ENCODE assay signal across 19 cellular contexts in the genomic region with DNA sequence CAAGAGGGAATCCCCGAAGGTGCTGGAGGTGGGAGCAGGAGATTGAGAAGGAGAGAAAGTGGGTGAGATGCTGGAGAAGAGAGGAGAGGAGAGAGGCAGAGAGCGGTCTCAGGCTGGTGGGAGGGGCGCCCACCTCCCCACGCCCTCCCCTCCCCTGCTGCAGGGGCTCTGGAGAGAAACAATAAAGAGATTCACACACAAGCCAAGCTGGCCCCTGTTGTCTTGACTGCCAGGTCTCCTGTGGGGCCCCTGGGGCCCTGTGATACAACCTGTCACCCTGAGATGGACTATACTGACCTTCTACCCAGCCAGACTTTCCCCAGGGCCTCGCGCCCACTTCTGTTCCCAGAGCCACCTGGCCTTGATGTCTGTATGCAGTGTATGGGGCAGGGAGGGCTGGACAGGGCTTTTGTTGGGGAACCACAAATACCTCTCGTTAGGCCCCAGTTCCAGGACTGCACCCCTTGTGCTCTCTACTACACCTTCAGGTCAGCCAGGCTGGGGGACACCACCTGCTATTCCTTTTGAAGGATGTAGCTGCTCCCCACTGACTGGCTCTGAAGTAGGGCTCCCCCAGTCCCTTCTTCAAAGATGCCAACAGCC. TPM values are rescaled to one million over a fixed set of nuclear protein-coding genes. Genes with fewer than 3 reads are reported as not detected.
A peak's percentile ranks its signal among the peaks of the same experiment; 100 is the strongest.
DNase-seq lines count a peak whose midpoint lies in the region; ATAC-seq and TF ChIP-seq lines count a peak whose summit lies in the region.
"Had no signal": no experiment of that assay in that cellular context is flagged by ENCODE, and none has a peak within 500 bp of the region (broad histone marks: within the 10 kb centered on the region; RNA-seq: fewer than 3 reads in every experiment).

No MANE protein-coding gene starts in this region.

- no peak for TF ChIP-seq POLR2A in sigmoid colon (IDR thresholded peaks at IDR 0.05)

- H3K9me3 Mint-ChIP-seq in stimulated activated naive CD8-positive, alpha-beta T cell treated with anti-CD3 and anti-CD28 coated beads, Interleukin-15, amount 100 ng/mL, for 72 hours, result no peaks in the 10 kb centered on the region
- no peaks in the 10 kb centered on the region for H3K9me3 Mint-ChIP-seq in HFFc6
- H3K9me3 Mint-ChIP-seq: CD8-positive, alpha-beta memory T cell had no signal

- H3K9me3 ChIP-seq in sigmoid colon, result no peaks in the 10 kb centered on the region

- peak overlapping the region in 1 of 4 donors; percentile 90 for H3K4me3 ChIP-seq in sigmoid colon
- H3K4me3 ChIP-seq: PC-9 had no signal

- peaks cover 0 to 46% (median 19%) of the 10 kb centered on the region in 4 donors for H3K4me1 ChIP-seq in sigmoid colon

- H3K27ac Mint-ChIP-seq in stimulated activated naive CD8-positive, alpha-beta T cell treated with anti-CD3 and anti-CD28 coated beads, Interleukin-15, amount 100 ng/mL, for 72 hours, result no peak overlapping the region
- no peak overlapping the region for H3K27ac Mint-ChIP-seq in HFFc6
- H3K27ac Mint-ChIP-seq: CD8-positive, alpha-beta memory T cell had no signal

- WGBS in sigmoid colon, 2 donors, result 86 to 88% methylated on average over 7 of the region's 7 CpGs

- no peaks in the 10 kb centered on the region for H3K27me3 ChIP-seq in sigmoid colon

- peak overlapping the region; percentile 94 to 99 (median 98) for H3K27ac ChIP-seq in sigmoid colon
- H3K27ac ChIP-seq: KMS-11, PC-9 had no signal

- TF ChIP-seq EP300 in sigmoid colon (IDR thresholded peaks at IDR 0.05), result no peak

- no peak overlapping the region for H3K4me3 Mint-ChIP-seq in stimulated activated naive CD8-positive, alpha-beta T cell treated with anti-CD3 and anti-CD28 coated beads, Interleukin-15, amount 100 ng/mL, for 72 hours
- no peak overlapping the region for H3K4me3 Mint-ChIP-seq in HFFc6
- H3K4me3 Mint-ChIP-seq: CD8-positive, alpha-beta memory T cell had no signal

- peaks cover 34% of the 10 kb centered on the region for H3K27me3 Mint-ChIP-seq in stimulated activated naive CD8-positive, alpha-beta T cell treated with anti-CD3 and anti-CD28 coated beads, Interleukin-15, amount 100 ng/mL, for 72 hours
- H3K27me3 Mint-ChIP-seq in HFFc6 (ENCODE audit: insufficient read depth), result peaks cover 5% of the 10 kb centered on the region

- peaks cover 22 to 50% (median 42%) of the 10 kb centered on the region in 4 donors for H3K36me3 ChIP-seq in sigmoid colon

- DNase-seq in stimulated activated naive CD8-positive, alpha-beta T cell treated with anti-CD3 and anti-CD28 coated beads, Interleukin-15, amount 100 ng/mL, for 72 hours, result no peak
- DNase-seq in stimulated activated naive CD8-positive, alpha-beta T cell treated with anti-CD3 and anti-CD28 coated beads, Interleukin-15, Interleukin-2, amounts not matched to agents 100 U/mL and 50 U/mL, for 24 hours, result no peak
- DNase-seq in left ventricle myocardium superior, result peak; percentile 38
- DNase-seq in sigmoid colon, result peak; percentile 68
- DNase-seq in HFFc6, result no peak
- no peak for DNase-seq in activated T-cell treated with anti-CD3 and anti-CD28 coated beads, Interleukin-2, amount 50 U/mL, for 1 hour
- no peak for DNase-seq in activated CD4-positive, CD25-positive, alpha-beta regulatory T cell treated with anti-CD3 and anti-CD28 coated beads, Interleukin-2, amount 50 U/mL, for 72 hours
- DNase-seq: 8988T, DMS79 treated with DMSO at 0.1 percent for 48 hours, NCI-H1436, NCI-H2029, NCI-H510A treated with DMSO at 0.1 percent for 48 hours, NCI-H82, PC-9 had no signal

- no peaks in the 10 kb centered on the region for H3K36me3 Mint-ChIP-seq in HFFc6 (ENCODE audit: low read depth)
- H3K36me3 Mint-ChIP-seq: CD8-positive, alpha-beta memory T cell had no signal

- intact Hi-C loops in left ventricle myocardium superior (cut with micrococcal nuclease), result no loop called here
- intact Hi-C loops in sigmoid colon (cut with DNase I), result no loop called here

- no peak for TF ChIP-seq CTCF in sigmoid colon (IDR thresholded peaks at IDR 0.05)
- no peak for TF ChIP-seq CTCF in HFFc6 (IDR thresholded peaks at IDR 0.05)

- no peaks in the 10 kb centered on the region for H3K4me1 Mint-ChIP-seq in stimulated activated naive CD8-positive, alpha-beta T cell treated with anti-CD3 and anti-CD28 coated beads, Interleukin-15, amount 100 ng/mL, for 72 hours
- H3K4me1 Mint-ChIP-seq in HFFc6 (ENCODE audit: low read depth), result peaks cover 48% of the 10 kb centered on the region
- H3K4me1 Mint-ChIP-seq: CD8-positive, alpha-beta memory T cell had no signal

- ATAC-seq in stimulated activated naive CD8-positive, alpha-beta T cell treated with anti-CD3 and anti-CD28 coated beads, Interleukin-15, amount 100 ng/mL, for 72 hours, result peak; percentile 25
- no peak for ATAC-seq in stimulated activated naive CD8-positive, alpha-beta T cell treated with anti-CD3 and anti-CD28 coated beads, Interleukin-15, Interleukin-2, amounts not matched to agents 100 U/mL and 50 U/mL, for 24 hours
- ATAC-seq in left ventricle myocardium superior (peak; percentile 4), HG02678 (IDR thresholded peaks at IDR 0.05; ENCODE audit: unreplicated experiment) (no peak)

RNA-seq across cellular contexts. Expression of a gene that starts 8.0 kb away (rescaled TPM):
- 111 TPM for total RNA-seq in left ventricle myocardium superior
- total RNA-seq in sigmoid colon, result 100 to 1,000 TPM; 123 to 321 (median 194) TPM
- 10 to 100 TPM in 2 of 3 donors, 1 to 10 TPM in 1; 6.0 to 25.4 (median 13.4) TPM for polyA plus RNA-seq in sigmoid colon
- 10 to 100 TPM; 80.9 to 89.5 (median 84.7) TPM for total RNA-seq in HFFc6 (2021; fragmentation: NEBNext Ultra II Directional; extraction: Animal tissue kit (Norgen Biotek cat#: 25700))

RNA-seq across cellular contexts. Expression of a gene that starts 8.5 kb away (rescaled TPM):
- total RNA-seq in left ventricle myocardium superior (14,457 TPM), sigmoid colon (over 10,000 TPM in 3 of 4 donors, 1,000 to 10,000 TPM in 1; 7,366 to 30,562 (median 13,340) TPM)
- polyA plus RNA-seq in sigmoid colon, result 100 to 1,000 TPM in 2 of 3 donors, 10 to 100 TPM in 1; 35.1 to 264 (median 162) TPM
- total RNA-seq in HFFc6 (2021; fragmentation: NEBNext Ultra II Directional; extraction: Animal tissue kit (Norgen Biotek cat#: 25700)), result under 1 TPM in 5 of 6 experiments, not detected in 1; 0.12 to 0.37 (median 0.19) TPM
- total RNA-seq: CD8-positive, alpha-beta memory T cell; G401; M059J; PC-9 had no signal
- polyA plus RNA-seq: CD8-positive, alpha-beta memory T cell had no signal

RNA-seq across cellular contexts. Expression of a gene that starts 38.9 kb away (rescaled TPM):
- total RNA-seq in left ventricle myocardium superior (74.8 TPM), sigmoid colon (10 to 100 TPM; 43.2 to 62.8 (median 53.1) TPM)
- 100 to 1,000 TPM; 108 to 137 (median 132) TPM for polyA plus RNA-seq in sigmoid colon
- 10 to 100 TPM; 46.9 to 59.4 (median 53.0) TPM for total RNA-seq in HFFc6 (2021; fragmentation: NEBNext Ultra II Directional; extraction: Animal tissue kit (Norgen Biotek cat#: 25700))

Comparison
In these comparisons a context has a peak if more than half of its experiments do, and no peak if none do; other contexts are left out.
1. ATAC-seq: peak in stimulated activated naive CD8-positive, alpha-beta T cell treated with anti-CD3 and anti-CD28 coated beads, Interleukin-15, amount 100 ng/mL, for 72 hours (single experiment) and left ventricle myocardium superior (single experiment); none in stimulated activated naive CD8-positive, alpha-beta T cell treated with anti-CD3 and anti-CD28 coated beads, Interleukin-15, Interleukin-2, amounts not matched to agents 100 U/mL and 50 U/mL, for 24 hours (single experiment) and HG02678 (single experiment).
2. DNase-seq: peak in left ventricle myocardium superior (single experiment) and sigmoid colon (single experiment); none in stimulated activated naive CD8-positive, alpha-beta T cell treated with anti-CD3 and anti-CD28 coated beads, Interleukin-15, amount 100 ng/mL, for 72 hours (0 of 2), stimulated activated naive CD8-positive, alpha-beta T cell treated with anti-CD3 and anti-CD28 coated beads, Interleukin-15, Interleukin-2, amounts not matched to agents 100 U/mL and 50 U/mL, for 24 hours (single experiment), HFFc6 (single experiment), activated T-cell treated with anti-CD3 and anti-CD28 coated beads, Interleukin-2, amount 50 U/mL, for 1 hour (single experiment) and activated CD4-positive, CD25-positive, alpha-beta regulatory T cell treated with anti-CD3 and anti-CD28 coated beads, Interleukin-2, amount 50 U/mL, for 72 hours (single experiment).
3. RNA of a gene that starts 8.5 kb away (total RNA-seq): 14,457 TPM in left ventricle myocardium superior (single experiment) and 7,366 to 30,562 TPM in sigmoid colon; 0.12 to 0.37 TPM in HFFc6; every median in the first group is over 1,000 times any median in the second.